Comparison of ENCODE assay signal across 10 cellular contexts in genomic region chr4:161256716-161257115, GRCh38.
DNase-seq lines count a peak whose midpoint lies in the region; ATAC-seq, FAIRE-seq and TF ChIP-seq lines count a peak whose summit lies in the region.
"Had no signal": no experiment of that assay in that cellular context is flagged by ENCODE, and none has a peak within 500 bp of the region (broad histone marks: within the 10 kb centered on the region; RNA-seq: fewer than 3 reads in every experiment).

No MANE protein-coding gene starts in this region.

- no peak overlapping the region for H3K27ac ChIP-seq in prostate gland
- H3K27ac ChIP-seq: cardiac muscle cell, uterus had no signal

- FAIRE-seq in bronchial epithelial cell (lab: Jason Lieb, UNC) = no peak

- no peaks in the 10 kb centered on the region for H3K27me3 Mint-ChIP-seq in type B pancreatic cell

- H3K4me1 Mint-ChIP-seq in type B pancreatic cell (ENCODE audit: unreplicated experiment) = no peaks in the 10 kb centered on the region

- ATAC-seq in HG03439 (IDR thresholded peaks at IDR 0.05; ENCODE audit: unreplicated experiment) = no peak

- 81% methylated on average over 4 of the region's 4 CpGs for WGBS in prostate gland

- intact Hi-C loops in prostate gland (cut with DNase I) = no loop called here

- H3K4me3 ChIP-seq in bronchial epithelial cell (ENCODE audit: low read depth, low read length) = no peak overlapping the region
- H3K4me3 ChIP-seq in prostate gland = no peak overlapping the region
- H3K4me3 ChIP-seq: cardiac muscle cell, uterus had no signal

- no peaks in the 10 kb centered on the region for H3K27me3 ChIP-seq in bronchial epithelial cell (ENCODE audit: control insufficient read depth, insufficient read depth, low read length)
- no peaks in the 10 kb centered on the region for H3K27me3 ChIP-seq in prostate gland (replicated peaks; ENCODE audit: insufficient read depth)
- H3K27me3 ChIP-seq: cardiac muscle cell, uterus had no signal

- H3K27ac Mint-ChIP-seq in type B pancreatic cell = no peak overlapping the region

- no peak for TF ChIP-seq POLR2A in prostate gland (IDR thresholded peaks at IDR 0.05)

- peaks cover 6% of the 10 kb centered on the region for H3K36me3 Mint-ChIP-seq in type B pancreatic cell

- H3K36me3 ChIP-seq in bronchial epithelial cell (ENCODE audit: control insufficient read depth, insufficient read depth, low read length) (no peaks in the 10 kb centered on the region), prostate gland (no peaks in the 10 kb centered on the region)
- H3K36me3 ChIP-seq: cardiac muscle cell, uterus had no signal

- TF ChIP-seq CTCF in bronchial epithelial cell (IDR thresholded peaks at IDR 0.05; ENCODE audit: insufficient read depth, low read length, severe bottlenecking) (no peak), type B pancreatic cell (conservative IDR thresholded peaks at IDR 0.05) (peak; percentile 32), prostate gland (IDR thresholded peaks at IDR 0.05) (peak in 1 of 4 experiments; percentile 12)

- DNase-seq in NOMO-1 treated with DMSO at 0.1 percent for 48 hours (lab: John Stamatoyannopoulos, UW; ENCODE audit: unreplicated experiment) (peak; percentile 24), NOMO-1 (lab: John Stamatoyannopoulos, UW; ENCODE audit: unreplicated experiment in 2 of 2) (no peak), NCI-H2171 (lab: John Stamatoyannopoulos, UW) (peak; percentile 5), bronchial epithelial cell (ENCODE audit: low read depth) (peak; percentile 5), type B pancreatic cell (ENCODE audit: extremely low spot score, unreplicated experiment) (no peak), SIG-M5 (lab: John Stamatoyannopoulos, UW) (no peak), prostate gland (ENCODE audit: low spot score) (no peak)
- DNase-seq: uterus had no signal

- no peaks in the 10 kb centered on the region for H3K9me3 ChIP-seq in prostate gland
- H3K9me3 ChIP-seq: uterus had no signal

- H3K4me1 ChIP-seq in prostate gland (replicated peaks) = no peaks in the 10 kb centered on the region
- H3K4me1 ChIP-seq: uterus had no signal

- H3K9me3 Mint-ChIP-seq in type B pancreatic cell = peaks cover 15% of the 10 kb centered on the region

- H3K4me3 Mint-ChIP-seq in type B pancreatic cell = no peak overlapping the region

Comparison
In these comparisons a context has a peak if more than half of its experiments do, and no peak if none do; other contexts are left out.
1. DNase-seq: peak in NOMO-1 treated with DMSO at 0.1 percent for 48 hours (single experiment), NCI-H2171 (single experiment) and bronchial epithelial cell (single experiment); none in NOMO-1 (0 of 2), type B pancreatic cell (single experiment), SIG-M5 (single experiment) and prostate gland (single experiment).